31 cellular contexts compared by ENCODE assay signal in the genomic region with DNA sequence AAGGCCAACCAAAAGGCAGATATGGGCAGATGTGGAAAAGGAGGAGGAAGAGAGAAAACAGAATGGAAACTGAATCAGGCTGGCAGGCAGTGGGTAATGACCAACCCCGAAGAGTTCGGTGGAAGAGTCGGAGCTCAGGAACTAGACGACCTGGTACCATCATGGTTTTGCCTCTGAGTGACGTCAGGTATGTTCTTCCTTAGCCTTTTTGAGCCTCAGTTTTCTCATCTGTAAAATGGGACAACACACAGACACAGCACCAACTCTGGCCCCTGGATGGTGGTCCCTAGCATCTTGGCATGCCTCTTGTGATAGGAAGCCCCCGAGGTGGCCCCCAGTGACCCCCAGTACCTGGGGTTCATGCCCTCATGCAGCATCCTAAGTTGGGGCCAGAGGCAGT. TPM values are rescaled to one million over a fixed set of nuclear protein-coding genes. Genes with fewer than 3 reads are reported as not detected.
"Had no signal": no experiment of that assay in that cellular context is flagged by ENCODE, and none has a peak within 500 bp of the region (broad histone marks: within the 10 kb centered on the region; RNA-seq: fewer than 3 reads in every experiment).

No MANE protein-coding gene starts in this region.

- H3K36me3 ChIP-seq: stomach, suprapubic skin, thoracic aorta, thyroid gland, tibial artery, tibial nerve, transverse colon, upper lobe of left lung, upper lobe of right lung, uterus, vagina had no signal

- H3K9me3 ChIP-seq: stomach, suprapubic skin, testis, thoracic aorta, thyroid gland, tibial artery, tibial nerve, transverse colon, upper lobe of left lung, upper lobe of right lung, uterus, vagina had no signal

- H3K27ac ChIP-seq: stomach, suprapubic skin, testis, thoracic aorta, thyroid gland, tibial artery, tibial nerve, transverse colon, upper lobe of left lung, upper lobe of right lung, uterus, vagina had no signal

- FAIRE-seq: urothelium cell line had no signal

- ATAC-seq: stimulated activated effector memory CD8-positive, alpha-beta T cell treated with anti-CD3 and anti-CD28 coated beads, Interleukin-12 subunit alpha, Interleukin-12 subunit beta, amount 100 ng/mL, for 72 hours; stimulated activated memory B cell treated with anti-CD40 and anti-IgM and Interleukin-4, amounts not matched to agents 10 μg/mL and 1 μg/mL and 100 μg/mL, for 72 hours; stimulated activated naive B cell treated with anti-CD40 and anti-IgM and Interleukin-4, amounts not matched to agents 10 μg/mL and 1 μg/mL and 100 μg/mL, for 72 hours; stimulated activated naive CD8-positive, alpha-beta T cell treated with anti-CD3 and anti-CD28 coated beads, Interleukin-15, amount 100 ng/mL, for 72 hours; stimulated activated naive CD8-positive, alpha-beta T cell treated with anti-CD3 and anti-CD28 coated beads, Interleukin-15, Interleukin-2, amounts not matched to agents 100 U/mL and 50 U/mL, for 24 hours; upper lobe of right lung had no signal

- DNase-seq: stimulated activated CD4-positive, alpha-beta T cell treated with anti-CD3 and anti-CD28 coated beads, Interleukin-2, amount 100 ng/mL, for 48 hours; stimulated activated CD4-positive, alpha-beta T cell treated with anti-CD3 and anti-CD28 coated beads, Interleukin-4, amount 100 ng/mL, for 1 hour; stimulated activated CD4-positive, alpha-beta T cell treated with anti-CD3 and anti-CD28 coated beads, Interleukin-4, amount 100 ng/mL, for 24 hours; stimulated activated CD4-positive, alpha-beta T cell treated with anti-CD3 and anti-CD28 coated beads, Interleukin-4, amount 100 ng/mL, for 4 hours; stimulated activated CD8-positive, alpha-beta memory T cell treated with anti-CD3 and anti-CD28 coated beads, Interleukin-4, amount 100 ng/mL, for 48 hours; stimulated activated naive B cell treated with anti-CD40 and anti-IgM and Interleukin-4, amounts not matched to agents 10 μg/mL and 1 μg/mL and 100 μg/mL, for 72 hours; stimulated activated naive CD4-positive, alpha-beta T cell; stimulated activated naive CD4-positive, alpha-beta T cell treated with Interleukin-2 at 50 U/mL for 16 hours; stimulated activated naive CD8-positive, alpha-beta T cell treated with anti-CD3 and anti-CD28 coated beads, Interleukin-15, amount 100 ng/mL, for 72 hours; stimulated activated naive CD8-positive, alpha-beta T cell treated with anti-CD3 and anti-CD28 coated beads, Interleukin-15, Interleukin-2, amounts not matched to agents 100 U/mL and 50 U/mL, for 24 hours; stomach; substantia nigra; testis; thyroid gland; tibial artery; transverse colon; trophoblast cell; upper lobe of left lung; upper lobe of right lung; uterus had no signal

- H3K4me1 ChIP-seq: stomach, suprapubic skin, testis, thyroid gland, tibial artery, tibial nerve, transverse colon, upper lobe of left lung, upper lobe of right lung, uterus, vagina had no signal

- H3K4me3 ChIP-seq: stomach, suprapubic skin, testis, thoracic aorta, thyroid gland, tibial artery, tibial nerve, transverse colon, upper lobe of left lung, upper lobe of right lung, uterus, vagina had no signal

- H3K27me3 ChIP-seq: suprapubic skin, testis, thyroid gland, tibial artery, tibial nerve, transverse colon, upper lobe of left lung, upper lobe of right lung, uterus, vagina had no signal

RNA-seq across cellular contexts. Expression of a gene that starts 37.2 kb away (rescaled TPM):
- total RNA-seq: stomach, subcutaneous adipose tissue, suprapubic skin, temporal lobe, thoracic aorta, tibial nerve, transverse colon, upper lobe of left lung, upper lobe of right lung, ureter, urinary bladder, uterus, vagina had no signal
- polyA plus RNA-seq: stomach, urinary bladder had no signal
